ENCODE assay signal across 8 cellular contexts in genomic region chr16:70267516-70267915, GRCh38. TPM values are rescaled to one million over a fixed set of nuclear protein-coding genes. Genes with fewer than 3 reads are reported as not detected.
DNase-seq lines count a peak whose midpoint lies in the region; ATAC-seq, FAIRE-seq and TF ChIP-seq lines count a peak whose summit lies in the region.

No MANE protein-coding gene starts in this region.

- ATAC-seq in natural killer cell: peak in 1 of 3 donors; percentile 43
- no peak for ATAC-seq in natural killer cell treated with Interleukin-12 subunit alpha and Interleukin-12 subunit beta and Interleukin-15 and Interleukin-18, amount 100 ng/mL, for 72 hours
- peak; percentile 67 for ATAC-seq in GM12878
- ATAC-seq in HepG2: peak; percentile 80
- no peak for ATAC-seq in GM21717 (IDR thresholded peaks at IDR 0.05; ENCODE audit: unreplicated experiment)
- no peak for ATAC-seq in HG03025 (IDR thresholded peaks at IDR 0.05; ENCODE audit: low FRiP score, unreplicated experiment)

- H3K27me3 Mint-ChIP-seq in natural killer cell (ENCODE audit: low read depth in 2 of 2): no peaks in the 10 kb centered on the region
- no peaks in the 10 kb centered on the region for H3K27me3 Mint-ChIP-seq in natural killer cell treated with Interleukin-12 subunit alpha and Interleukin-12 subunit beta and Interleukin-15 and Interleukin-18, amount 100 ng/mL, for 72 hours

- 71% methylated on average over 6 of the region's 6 CpGs for WGBS in GM12878 (ENCODE audit: insufficient coverage, insufficient replicate concordance, low lambda C conversion rate, missing lambda C conversion rate)
- 37% methylated on average over 6 of the region's 6 CpGs for WGBS in HepG2 (ENCODE audit: low lambda C conversion rate)

- POLR2A ChIA-PET in GM12878 (lab: Charles Lee) (no interaction called here), HepG2 (lab: Yijun Ruan, JAX) (interaction anchor here (1.0 to 2.4 kb wide), 4 partner anchors 16 to 105 kb away, joined by 3 to 9 read pairs (median 5); partner anchors contain the start of genes AARS1 and EXOSC6)

- CTCF ChIA-PET in GM12878 (lab: Yijun Ruan, JAX) (interaction anchor here (0.6 to 2.9 kb wide), 15 partner anchors 8 to 387 kb away, joined by 3 to 14 read pairs (median 4); partner anchors contain the start of genes AARS1, DDX19A, DDX19B and EXOSC6), HepG2 (lab: Yijun Ruan, JAX; ENCODE audit: low intra/inter-chr PET ratio, low total read pairs) (interaction anchor here (1.4 to 1.9 kb wide), 2 partner anchors 14 to 103 kb away, joined by 5 to 12 read pairs; no protein-coding TSS in a partner anchor)

- TF ChIP-seq RAD21 in GM12878 (IDR thresholded peaks at IDR 0.05; ENCODE audit: insufficient read depth, low read depth, low read length) (peak; percentile 38; the same call in 1 of the 2 replicates), HepG2 (CRISPR knock-in tag; IDR thresholded peaks at IDR 0.05) (peak; percentile 58; the same call in 1 of the 2 replicates)

- TF ChIP-seq EP300 in GM12878 (IDR thresholded peaks at IDR 0.05; ENCODE audit: borderline replicate concordance in 1 of 2, control insufficient read depth in 1 of 2, low read depth in 2 of 2, low read length in 2 of 2): no peak
- no peak for TF ChIP-seq EP300 in HepG2 (IDR thresholded peaks at IDR 0.05; ENCODE audit: low read depth in 2 of 2, low read length in 2 of 2)
- no peak for TF ChIP-seq EP300 in HepG2 (CRISPR knock-in tag; IDR thresholded peaks at IDR 0.05; ENCODE audit: borderline replicate concordance)

- H2AFZ ChIP-seq in GM12878 (ENCODE audit: control insufficient read depth, low read depth, low read length) (no peak overlapping the region), HepG2 (ENCODE audit: low read length) (no peak overlapping the region)

- no peak overlapping the region for H3K4me2 ChIP-seq in GM12878 (ENCODE audit: control insufficient read depth, insufficient read depth)
- H3K4me2 ChIP-seq in HepG2 (ENCODE audit: low read depth, low read length): no peak overlapping the region

- H3K9me3 Mint-ChIP-seq in natural killer cell: no peaks in the 10 kb centered on the region
- no peaks in the 10 kb centered on the region for H3K9me3 Mint-ChIP-seq in natural killer cell treated with Interleukin-12 subunit alpha and Interleukin-12 subunit beta and Interleukin-15 and Interleukin-18, amount 100 ng/mL, for 72 hours

- SMC1A ChIA-PET in GM12878 (lab: Charles Lee; ENCODE audit: uncharacterized antibody, unreplicated experiment): interaction anchor here (0.8 to 1.1 kb wide), 3 partner anchors 21 to 108 kb away, joined by 3 read pairs; no protein-coding TSS in a partner anchor

- DNase-seq in natural killer cell: no peak
- no peak for DNase-seq in natural killer cell treated with Interleukin-12 subunit alpha and Interleukin-12 subunit beta and Interleukin-15 and Interleukin-18, amount 100 ng/mL, for 72 hours (ENCODE audit: low spot score)
- DNase-seq in NAMALWA (ENCODE audit: low spot score): peak; percentile 63
- no peak for DNase-seq in GM12878 (ENCODE audit: low read depth, low spot score)
- DNase-seq in HepG2 (ENCODE audit: low spot score): peak; percentile 72
- no peak for DNase-seq in GM12891 (ENCODE audit: insufficient read length, low spot score)

- RAD21 ChIA-PET in GM12878 (lab: Charles Lee; ENCODE audit: unreplicated experiment): interaction anchor here (1.2 to 1.6 kb wide), 2 partner anchors 79 to 105 kb away, joined by 3 to 4 read pairs; partner anchors contain the start of gene DDX19A

- no peak overlapping the region for H3K9ac ChIP-seq in GM12878 (ENCODE audit: control insufficient read depth, insufficient read depth, low read length)
- H3K9ac ChIP-seq in HepG2 (ENCODE audit: insufficient read depth, low read depth, low read length): no peak overlapping the region

- H3K4me1 ChIP-seq in GM12878 (ENCODE audit: control insufficient read depth, insufficient read depth, low read length): no peaks in the 10 kb centered on the region
- H3K4me1 ChIP-seq in HepG2 (ENCODE audit: insufficient read depth, low read length): no peaks in the 10 kb centered on the region

- H3K36me3 ChIP-seq in GM12878 (ENCODE audit: control insufficient read depth in 2 of 2, insufficient read depth in 2 of 2, low read length in 1 of 2): peaks cover 30 to 39% of the 10 kb centered on the region in 2 experiments
- H3K36me3 ChIP-seq in HepG2 (replicated peaks in 1 of 2; ENCODE audit: control insufficient read depth in 1 of 2, insufficient read depth in 2 of 2, low read length in 2 of 2): peaks cover 51 to 93% of the 10 kb centered on the region in 2 experiments

- TF ChIP-seq POLR2A in GM12878 (IDR thresholded peaks at IDR 0.05; ENCODE audit: low read depth, low read length) (no peak), HepG2 (IDR thresholded peaks at IDR 0.05; ENCODE audit: insufficient read depth in 1 of 2, low read depth in 2 of 2, low read length in 2 of 2) (no peak), GM12891 (IDR thresholded peaks at IDR 0.05; ENCODE audit: low read depth, low read length) (no peak)

- intact Hi-C loops in natural killer cell (cut with micrococcal nuclease): no loop called here
- intact Hi-C loops in GM12878 (cut with micrococcal nuclease; ENCODE audit: unreplicated experiment): no loop called here
- intact Hi-C loops in HepG2 (cut with micrococcal nuclease; ENCODE audit: unreplicated experiment): loop anchor here (1.0 kb wide), 1 partner anchor 13 kb away; no protein-coding TSS in a partner anchor

- peak; percentile 61 for TF ChIP-seq CTCF in natural killer cell (IDR thresholded peaks at IDR 0.05)
- peak; percentile 49 to 62 (median 58) for TF ChIP-seq CTCF in GM12878 (IDR thresholded peaks at IDR 0.05 in 2 of 3, conservative IDR thresholded peaks at IDR 0.05 in 1 of 3; ENCODE audit: control insufficient read depth in 2 of 3, extremely low read depth in 1 of 3, insufficient read depth in 1 of 3, low read depth in 3 of 3, low read length in 3 of 3)
- TF ChIP-seq CTCF in HepG2 (CRISPR knock-in tag; IDR thresholded peaks at IDR 0.05): peak; percentile 85

- BruUV-seq in GM12878 (replicated peaks; lab: Mats Ljungman, UMichigan) (no TSS peak), HepG2 (replicated peaks; lab: Mats Ljungman, UMichigan) (no TSS peak)

- H3K36me3 Mint-ChIP-seq in natural killer cell: no peaks in the 10 kb centered on the region
- H3K36me3 Mint-ChIP-seq in natural killer cell treated with Interleukin-12 subunit alpha and Interleukin-12 subunit beta and Interleukin-15 and Interleukin-18, amount 100 ng/mL, for 72 hours: peaks cover 19% of the 10 kb centered on the region

- no peak overlapping the region for H3K27ac Mint-ChIP-seq in natural killer cell
- no peak overlapping the region for H3K27ac Mint-ChIP-seq in natural killer cell treated with Interleukin-12 subunit alpha and Interleukin-12 subunit beta and Interleukin-15 and Interleukin-18, amount 100 ng/mL, for 72 hours

- H3K4me3 ChIP-seq in GM12878: no peak overlapping the region
- H3K4me3 ChIP-seq in HepG2 (replicated peaks in 1 of 3; ENCODE audit: insufficient read depth in 1 of 3, low read depth in 2 of 3, low read length in 3 of 3): no peak overlapping the region

- FAIRE-seq in GM12878 (lab: Jason Lieb, UNC) (peak; percentile 35), HepG2 (lab: Jason Lieb, UNC) (peak; percentile 94), GM12891 (lab: Jason Lieb, UNC) (no peak)

- H3K4me1 Mint-ChIP-seq in natural killer cell: no peaks in the 10 kb centered on the region
- peaks cover 0 to 2% of the 10 kb centered on the region in 2 donors for H3K4me1 Mint-ChIP-seq in natural killer cell treated with Interleukin-12 subunit alpha and Interleukin-12 subunit beta and Interleukin-15 and Interleukin-18, amount 100 ng/mL, for 72 hours (ENCODE audit: low read depth in 2 of 2)

- H3K79me2 ChIP-seq in GM12878 (ENCODE audit: control insufficient read depth, insufficient read depth, low read length) (no peaks in the 10 kb centered on the region), HepG2 (ENCODE audit: insufficient read depth, low read length) (no peaks in the 10 kb centered on the region)

- no peak overlapping the region for H3K4me3 Mint-ChIP-seq in natural killer cell
- H3K4me3 Mint-ChIP-seq in natural killer cell treated with Interleukin-12 subunit alpha and Interleukin-12 subunit beta and Interleukin-15 and Interleukin-18, amount 100 ng/mL, for 72 hours: no peak overlapping the region

- H4K20me1 ChIP-seq in GM12878 (ENCODE audit: control insufficient read depth, insufficient read depth) (no peaks in the 10 kb centered on the region), HepG2 (ENCODE audit: insufficient read depth, low read length) (no peaks in the 10 kb centered on the region; the same call in 1 of the 2 replicates)

- H3K9me3 ChIP-seq in GM12878 (replicated peaks; ENCODE audit: control insufficient read depth, insufficient read depth, low read length) (no peaks in the 10 kb centered on the region), HepG2 (ENCODE audit: low read length) (no peaks in the 10 kb centered on the region)

- no peak overlapping the region for H3K27ac ChIP-seq in GM12878 (ENCODE audit: control insufficient read depth, insufficient read depth)
- no peak overlapping the region for H3K27ac ChIP-seq in HepG2 (ENCODE audit: extremely low read length, insufficient read depth, low read length)

- H3K27me3 ChIP-seq in GM12878 (replicated peaks in 1 of 2; ENCODE audit: control insufficient read depth in 2 of 2, insufficient read depth in 2 of 2, low read length in 1 of 2) (no peaks in the 10 kb centered on the region), HepG2 (ENCODE audit: control insufficient read depth in 1 of 2, insufficient read depth in 2 of 2, low read length in 2 of 2) (no peaks in the 10 kb centered on the region)

- in situ Hi-C loops in GM12878 (cut with MboI) (loop anchor here (5.0 kb wide), 1 partner anchor 280 kb away; no protein-coding TSS in a partner anchor), HepG2 (cut with HindIII; ENCODE audit: extremely low pct_ligation_motif_present, low pct_unique_long_range_greater_than_20kb) (no loop called here)

RNA-seq across cellular contexts. Expression of gene EXOSC6, which starts 15.8 kb away (rescaled TPM):
- 10 to 100 TPM; 26.4 to 27.6 (median 27.3) TPM for total RNA-seq in natural killer cell
- 10 to 100 TPM; 29.0 to 57.0 TPM for total RNA-seq in natural killer cell treated with Interleukin-12 subunit alpha and Interleukin-12 subunit beta and Interleukin-15 and Interleukin-18, amount 100 ng/mL, for 72 hours
- 17.7 and 19.6 TPM in 2 replicates for total RNA-seq in GM12878 (2013; cell fraction: nucleolus; rRNA removed)
- 27.5 and 28.3 TPM in 2 replicates for total RNA-seq in GM12878 (2014; rRNA removed)
- total RNA-seq in GM12878 (2014; rRNA removed; fragmentation: Illumina TruSeq; extraction: Trizol): 14.7 and 15.4 TPM in 2 replicates
- total RNA-seq in GM12878 (2021): 23.6 and 24.8 TPM in 2 replicates
- 5.2 TPM for polyA plus RNA-seq in GM12878 (2011; ENCODE audit: low read depth)
- polyA plus RNA-seq in GM12878 (2011; rRNA removed): 9.6 and 11.1 TPM in 2 replicates
- polyA plus RNA-seq in GM12878 (2011; cell fraction: cytosol; rRNA removed): 8.6 and 9.2 TPM in 2 replicates
- polyA plus RNA-seq in GM12878 (2011; cell fraction: nucleus; rRNA removed): 3.9 and 6.5 TPM in 2 replicates
- polyA plus RNA-seq in GM12878 (2012): 6.1 and 9.2 TPM in 2 replicates
- polyA plus RNA-seq in GM12878 (2014; fragmentation: Illumina TruSeq; extraction: Trizol): 10.6 and 11.8 TPM in 2 replicates
- 1 to 10 TPM; 8.2 to 9.0 TPM for polyA plus RNA-seq in GM12878 (2014; fragmentation: Nextera tagmentation; extraction: Ambion mirVana)
- 17.3 and 19.1 TPM in 2 replicates for polyA plus RNA-seq in GM12878 (2014; rRNA removed)
- 10 to 100 TPM; 13.5 to 17.6 TPM for polyA plus RNA-seq in GM12878 (2016; fragmentation: Nextera tagmentation; extraction: Ambion mirVana)
- 4.2 and 5.3 TPM in 2 replicates for polyA minus RNA-seq in GM12878 (2011; rRNA and poly(A)+ RNA removed)
- polyA minus RNA-seq in GM12878 (2011; cell fraction: cytosol; rRNA and poly(A)+ RNA removed): 6.5 and 7.2 TPM in 2 replicates
- polyA minus RNA-seq in GM12878 (2011; cell fraction: nucleus; rRNA and poly(A)+ RNA removed): 4.2 and 9.6 TPM in 2 replicates
- total RNA-seq in HepG2 (2016; rRNA removed; fragmentation: Illumina TruSeq; extraction: Trizol): 37.3 and 39.9 TPM in 2 replicates
- 5.3 and 5.4 TPM in 2 replicates for total RNA-seq in HepG2 (2016; cell fraction: cytosol; rRNA removed; fragmentation: Illumina TruSeq; extraction: Trizol; ENCODE audit: low read depth)
- 34.7 and 39.3 TPM in 2 replicates for total RNA-seq in HepG2 (2016; cell fraction: insoluble cytoplasmic fraction; rRNA removed; fragmentation: Illumina TruSeq; extraction: Trizol)
- total RNA-seq in HepG2 (2016; cell fraction: membrane; rRNA removed; fragmentation: Illumina TruSeq; extraction: Trizol): 18.9 and 19.3 TPM in 2 replicates
- total RNA-seq in HepG2 (2016; cell fraction: nucleus; rRNA removed; fragmentation: Illumina TruSeq; extraction: Trizol): 16.9 and 19.9 TPM in 2 replicates
- polyA plus RNA-seq in HepG2 (2011; rRNA removed): 11.9 and 13.1 TPM in 2 replicates
- polyA plus RNA-seq in HepG2 (2011; cell fraction: cytosol; rRNA removed): 9.7 and 11.4 TPM in 2 replicates
- 9.3 and 9.8 TPM in 2 replicates for polyA plus RNA-seq in HepG2 (2011; cell fraction: nucleus; rRNA removed)
- polyA plus RNA-seq in HepG2 (2012): 7.2 and 9.5 TPM in 2 replicates
- polyA plus RNA-seq in HepG2 (2016; cell fraction: cytosol; fragmentation: Illumina TruSeq; extraction: Trizol; ENCODE audit: low read depth): 3.1 and 3.2 TPM in 2 replicates
- 28.6 and 29.3 TPM in 2 replicates for polyA plus RNA-seq in HepG2 (2016; cell fraction: insoluble cytoplasmic fraction; fragmentation: Illumina TruSeq; extraction: Trizol; ENCODE audit: low read depth)
- polyA plus RNA-seq in HepG2 (2016; cell fraction: membrane; fragmentation: Illumina TruSeq; extraction: Trizol; ENCODE audit: low read depth): 8.0 and 8.8 TPM in 2 replicates
- 26.7 and 27.4 TPM in 2 replicates for polyA plus RNA-seq in HepG2 (2016; cell fraction: nucleus; fragmentation: Illumina TruSeq; extraction: Trizol; ENCODE audit: insufficient read depth, low read depth)
- 8.3 and 9.3 TPM in 2 replicates for polyA minus RNA-seq in HepG2 (2011; rRNA and poly(A)+ RNA removed; ENCODE audit: low replicate concordance)
- 16.9 and 17.1 TPM in 2 replicates for polyA minus RNA-seq in HepG2 (2011; cell fraction: cytosol; rRNA and poly(A)+ RNA removed)
- 11.1 and 13.6 TPM in 2 replicates for polyA minus RNA-seq in HepG2 (2011; cell fraction: nucleus; rRNA and poly(A)+ RNA removed)
- 5.4 TPM for polyA plus RNA-seq in GM12891 (2012; ENCODE audit: low read depth, missing spikeins)

RNA-seq across cellular contexts. Expression of gene AARS1, which starts 21.8 kb away (rescaled TPM):
- total RNA-seq in natural killer cell: 10 to 100 TPM; 19.8 to 29.9 (median 26.1) TPM
- total RNA-seq in natural killer cell treated with Interleukin-12 subunit alpha and Interleukin-12 subunit beta and Interleukin-15 and Interleukin-18, amount 100 ng/mL, for 72 hours: 100 to 1,000 TPM; 109 to 130 TPM
- 39.5 and 42.6 TPM in 2 replicates for total RNA-seq in GM12878 (2013; cell fraction: nucleolus; rRNA removed)
- total RNA-seq in GM12878 (2014; rRNA removed): 96.0 and 96.5 TPM in 2 replicates
- 62.7 and 64.0 TPM in 2 replicates for total RNA-seq in GM12878 (2014; rRNA removed; fragmentation: Illumina TruSeq; extraction: Trizol)
- total RNA-seq in GM12878 (2021): 101 and 107 TPM in 2 replicates
- polyA plus RNA-seq in GM12878 (2011; ENCODE audit: low read depth): 73.0 TPM
- polyA plus RNA-seq in GM12878 (2011; rRNA removed): 79.0 and 97.9 TPM in 2 replicates
- 90.2 and 102 TPM in 2 replicates for polyA plus RNA-seq in GM12878 (2011; cell fraction: cytosol; rRNA removed)
- 93.7 and 96.5 TPM in 2 replicates for polyA plus RNA-seq in GM12878 (2011; cell fraction: nucleus; rRNA removed)
- polyA plus RNA-seq in GM12878 (2012): 105 and 112 TPM in 2 replicates
- 86.4 and 98.5 TPM in 2 replicates for polyA plus RNA-seq in GM12878 (2014; fragmentation: Illumina TruSeq; extraction: Trizol)
- 10 to 100 TPM; 21.5 to 47.7 TPM for polyA plus RNA-seq in GM12878 (2014; fragmentation: Nextera tagmentation; extraction: Ambion mirVana)
- 78.8 and 82.9 TPM in 2 replicates for polyA plus RNA-seq in GM12878 (2014; rRNA removed)
- 100 to 1,000 TPM; 139 to 143 TPM for polyA plus RNA-seq in GM12878 (2016; fragmentation: Nextera tagmentation; extraction: Ambion mirVana)
- polyA minus RNA-seq in GM12878 (2011; rRNA and poly(A)+ RNA removed): 108 and 136 TPM in 2 replicates
- 34.9 and 48.2 TPM in 2 replicates for polyA minus RNA-seq in GM12878 (2011; cell fraction: cytosol; rRNA and poly(A)+ RNA removed)
- polyA minus RNA-seq in GM12878 (2011; cell fraction: nucleus; rRNA and poly(A)+ RNA removed): 25.9 and 42.8 TPM in 2 replicates
- 107 and 132 TPM in 2 replicates for total RNA-seq in HepG2 (2016; rRNA removed; fragmentation: Illumina TruSeq; extraction: Trizol)
- 36.0 and 36.9 TPM in 2 replicates for total RNA-seq in HepG2 (2016; cell fraction: cytosol; rRNA removed; fragmentation: Illumina TruSeq; extraction: Trizol; ENCODE audit: low read depth)
- 106 and 131 TPM in 2 replicates for total RNA-seq in HepG2 (2016; cell fraction: insoluble cytoplasmic fraction; rRNA removed; fragmentation: Illumina TruSeq; extraction: Trizol)
- total RNA-seq in HepG2 (2016; cell fraction: membrane; rRNA removed; fragmentation: Illumina TruSeq; extraction: Trizol): 22.4 and 24.3 TPM in 2 replicates
- total RNA-seq in HepG2 (2016; cell fraction: nucleus; rRNA removed; fragmentation: Illumina TruSeq; extraction: Trizol): 86.2 and 93.2 TPM in 2 replicates
- polyA plus RNA-seq in HepG2 (2011; rRNA removed): 132 and 163 TPM in 2 replicates
- polyA plus RNA-seq in HepG2 (2011; cell fraction: cytosol; rRNA removed): 137 and 146 TPM in 2 replicates
- 133 and 160 TPM in 2 replicates for polyA plus RNA-seq in HepG2 (2011; cell fraction: nucleus; rRNA removed)
- polyA plus RNA-seq in HepG2 (2012): 134 and 189 TPM in 2 replicates
- 4.3 and 4.9 TPM in 2 replicates for polyA plus RNA-seq in HepG2 (2016; cell fraction: cytosol; fragmentation: Illumina TruSeq; extraction: Trizol; ENCODE audit: low read depth)
- 108 and 115 TPM in 2 replicates for polyA plus RNA-seq in HepG2 (2016; cell fraction: insoluble cytoplasmic fraction; fragmentation: Illumina TruSeq; extraction: Trizol; ENCODE audit: low read depth)
- polyA plus RNA-seq in HepG2 (2016; cell fraction: membrane; fragmentation: Illumina TruSeq; extraction: Trizol; ENCODE audit: low read depth): 7.9 and 10.8 TPM in 2 replicates
- polyA plus RNA-seq in HepG2 (2016; cell fraction: nucleus; fragmentation: Illumina TruSeq; extraction: Trizol; ENCODE audit: insufficient read depth, low read depth): 108 and 116 TPM in 2 replicates
- 201 and 270 TPM in 2 replicates for polyA minus RNA-seq in HepG2 (2011; rRNA and poly(A)+ RNA removed; ENCODE audit: low replicate concordance)
- 108 and 137 TPM in 2 replicates for polyA minus RNA-seq in HepG2 (2011; cell fraction: cytosol; rRNA and poly(A)+ RNA removed)
- polyA minus RNA-seq in HepG2 (2011; cell fraction: nucleus; rRNA and poly(A)+ RNA removed): 94.2 and 166 TPM in 2 replicates
- polyA plus RNA-seq in GM12891 (2012; ENCODE audit: low read depth, missing spikeins): 73.7 TPM

RNA-seq across cellular contexts. Expression of gene DDX19B, which starts 31.5 kb away (rescaled TPM):
- total RNA-seq in natural killer cell: 10 to 100 TPM; 39.9 to 52.6 (median 48.8) TPM
- total RNA-seq in natural killer cell treated with Interleukin-12 subunit alpha and Interleukin-12 subunit beta and Interleukin-15 and Interleukin-18, amount 100 ng/mL, for 72 hours: 10 to 100 TPM; 34.6 to 42.3 TPM
- total RNA-seq in GM12878 (2013; cell fraction: nucleolus; rRNA removed): 31.3 and 36.2 TPM in 2 replicates
- total RNA-seq in GM12878 (2014; rRNA removed): 42.0 and 44.6 TPM in 2 replicates
- total RNA-seq in GM12878 (2014; rRNA removed; fragmentation: Illumina TruSeq; extraction: Trizol): 34.2 and 37.7 TPM in 2 replicates
- 38.5 and 40.4 TPM in 2 replicates for total RNA-seq in GM12878 (2021)
- 32.2 TPM for polyA plus RNA-seq in GM12878 (2011; ENCODE audit: low read depth)
- 23.4 and 45.1 TPM in 2 replicates for polyA plus RNA-seq in GM12878 (2011; rRNA removed)
- polyA plus RNA-seq in GM12878 (2011; cell fraction: cytosol; rRNA removed): 42.3 and 53.9 TPM in 2 replicates
- 38.8 and 53.3 TPM in 2 replicates for polyA plus RNA-seq in GM12878 (2011; cell fraction: nucleus; rRNA removed)
- polyA plus RNA-seq in GM12878 (2012): 33.9 and 36.8 TPM in 2 replicates
- polyA plus RNA-seq in GM12878 (2014; fragmentation: Illumina TruSeq; extraction: Trizol): 69.1 and 81.8 TPM in 2 replicates
- polyA plus RNA-seq in GM12878 (2014; fragmentation: Nextera tagmentation; extraction: Ambion mirVana): 10 to 100 TPM; 14.1 to 17.6 TPM
- polyA plus RNA-seq in GM12878 (2014; rRNA removed): 33.2 and 38.7 TPM in 2 replicates
- polyA plus RNA-seq in GM12878 (2016; fragmentation: Nextera tagmentation; extraction: Ambion mirVana): 10 to 100 TPM; 54.8 to 55.2 TPM
- 16.1 and 18.2 TPM in 2 replicates for polyA minus RNA-seq in GM12878 (2011; rRNA and poly(A)+ RNA removed)
- 6.4 and 9.3 TPM in 2 replicates for polyA minus RNA-seq in GM12878 (2011; cell fraction: cytosol; rRNA and poly(A)+ RNA removed)
- 5.4 and 7.6 TPM in 2 replicates for polyA minus RNA-seq in GM12878 (2011; cell fraction: nucleus; rRNA and poly(A)+ RNA removed)
- 36.2 and 45.1 TPM in 2 replicates for total RNA-seq in HepG2 (2016; rRNA removed; fragmentation: Illumina TruSeq; extraction: Trizol)
- 12.8 and 12.9 TPM in 2 replicates for total RNA-seq in HepG2 (2016; cell fraction: cytosol; rRNA removed; fragmentation: Illumina TruSeq; extraction: Trizol; ENCODE audit: low read depth)
- total RNA-seq in HepG2 (2016; cell fraction: insoluble cytoplasmic fraction; rRNA removed; fragmentation: Illumina TruSeq; extraction: Trizol): 39.6 and 45.1 TPM in 2 replicates
- 23.3 and 24.2 TPM in 2 replicates for total RNA-seq in HepG2 (2016; cell fraction: membrane; rRNA removed; fragmentation: Illumina TruSeq; extraction: Trizol)
- total RNA-seq in HepG2 (2016; cell fraction: nucleus; rRNA removed; fragmentation: Illumina TruSeq; extraction: Trizol): 19.1 and 19.2 TPM in 2 replicates
- 40.0 and 48.1 TPM in 2 replicates for polyA plus RNA-seq in HepG2 (2011; rRNA removed)
- polyA plus RNA-seq in HepG2 (2011; cell fraction: cytosol; rRNA removed): 32.7 and 34.5 TPM in 2 replicates
- polyA plus RNA-seq in HepG2 (2011; cell fraction: nucleus; rRNA removed): 37.9 and 40.4 TPM in 2 replicates
- 44.8 and 46.5 TPM in 2 replicates for polyA plus RNA-seq in HepG2 (2012)
- 19.4 and 20.0 TPM in 2 replicates for polyA plus RNA-seq in HepG2 (2016; cell fraction: cytosol; fragmentation: Illumina TruSeq; extraction: Trizol; ENCODE audit: low read depth)
- polyA plus RNA-seq in HepG2 (2016; cell fraction: insoluble cytoplasmic fraction; fragmentation: Illumina TruSeq; extraction: Trizol; ENCODE audit: low read depth): 52.7 and 69.9 TPM in 2 replicates
- polyA plus RNA-seq in HepG2 (2016; cell fraction: membrane; fragmentation: Illumina TruSeq; extraction: Trizol; ENCODE audit: low read depth): 27.4 and 28.0 TPM in 2 replicates
- 38.1 and 41.2 TPM in 2 replicates for polyA plus RNA-seq in HepG2 (2016; cell fraction: nucleus; fragmentation: Illumina TruSeq; extraction: Trizol; ENCODE audit: insufficient read depth, low read depth)
- polyA minus RNA-seq in HepG2 (2011; rRNA and poly(A)+ RNA removed; ENCODE audit: low replicate concordance): 14.4 and 19.9 TPM in 2 replicates
- 9.7 and 21.2 TPM in 2 replicates for polyA minus RNA-seq in HepG2 (2011; cell fraction: cytosol; rRNA and poly(A)+ RNA removed)
- polyA minus RNA-seq in HepG2 (2011; cell fraction: nucleus; rRNA and poly(A)+ RNA removed): 19.9 and 21.8 TPM in 2 replicates
- 29.2 TPM for polyA plus RNA-seq in GM12891 (2012; ENCODE audit: low read depth, missing spikeins)

Comparison
In these comparisons a context has a peak if more than half of its experiments do, and no peak if none do; other contexts are left out.
1. ATAC-seq: peak in GM12878 (single experiment) and HepG2 (single experiment); none in natural killer cell treated with Interleukin-12 subunit alpha and Interleukin-12 subunit beta and Interleukin-15 and Interleukin-18, amount 100 ng/mL, for 72 hours (0 of 2), GM21717 (single experiment) and HG03025 (single experiment).
2. DNase-seq: peak in NAMALWA (single experiment) and HepG2 (single experiment); none in natural killer cell (single experiment), natural killer cell treated with Interleukin-12 subunit alpha and Interleukin-12 subunit beta and Interleukin-15 and Interleukin-18, amount 100 ng/mL, for 72 hours (single experiment), GM12878 (single experiment) and GM12891 (single experiment).
3. Peak in every context shown above with its lines, with median percentiles within 50 percentile points of each other: CTCF ChIP-seq.